Comparison of ENCODE assay signal across 8 cellular contexts in genomic region chr5:127492854-127493738, GRCh38. TPM values are rescaled to one million over a fixed set of nuclear protein-coding genes. Genes with fewer than 3 reads are reported as not detected.
DNase-seq lines count a peak whose midpoint lies in the region; ATAC-seq and TF ChIP-seq lines count a peak whose summit lies in the region.

No MANE protein-coding gene starts in this region.

- peak in 4 of 5 donors; percentile 38 to 54 (median 50) for DNase-seq in CD4-positive, alpha-beta memory T cell
- DNase-seq in NCI-H2029 treated with DMSO at 0.1 percent for 48 hours (lab: John Stamatoyannopoulos, UW) (peak; percentile 68), hepatocyte (ENCODE audit: low spot score) (peak; percentile 59), suprapubic skin (ENCODE audit: low spot score in 2 of 2) (no peak)
- DNase-seq in stimulated activated naive CD4-positive, alpha-beta T cell treated with Interleukin-2 at 50 U/mL for 16 hours (lab: John Stamatoyannopoulos, UW) = no peak

- no peak overlapping the region for H3K4me3 Mint-ChIP-seq in CD4-positive, alpha-beta memory T cell

- H3K4me2 ChIP-seq in hepatocyte = no peak overlapping the region

- H3K4me3 ChIP-seq in CD4-positive, alpha-beta memory T cell (ENCODE audit: low read length in 2 of 2) = no peak overlapping the region
- no peak overlapping the region for H3K4me3 ChIP-seq in WI38 (ENCODE audit: low read depth, low read length)
- no peak overlapping the region for H3K4me3 ChIP-seq in hepatocyte
- H3K4me3 ChIP-seq in suprapubic skin = no peak overlapping the region

- H3K36me3 ChIP-seq in CD4-positive, alpha-beta memory T cell (ENCODE audit: insufficient read depth, low read length) = no peaks in the 10 kb centered on the region
- no peaks in the 10 kb centered on the region for H3K36me3 ChIP-seq in hepatocyte (replicated peaks; ENCODE audit: insufficient read depth, low read depth)
- no peaks in the 10 kb centered on the region for H3K36me3 ChIP-seq in suprapubic skin

- H4K20me1 ChIP-seq in hepatocyte (ENCODE audit: insufficient read depth, poor library complexity, severe bottlenecking) = no peaks in the 10 kb centered on the region

- H3K27ac Mint-ChIP-seq in CD4-positive, alpha-beta memory T cell = no peak overlapping the region

- H3K9me2 ChIP-seq in hepatocyte (replicated peaks; ENCODE audit: insufficient read depth) = no peaks in the 10 kb centered on the region

- no peaks in the 10 kb centered on the region for H3K4me1 ChIP-seq in CD4-positive, alpha-beta memory T cell (ENCODE audit: insufficient read depth, low read length)
- H3K4me1 ChIP-seq in hepatocyte (ENCODE audit: insufficient read depth) (no peaks in the 10 kb centered on the region), suprapubic skin (no peaks in the 10 kb centered on the region)

- peaks cover 0 to 1% (median 0%) of the 10 kb centered on the region in 8 donors for H3K9me3 Mint-ChIP-seq in CD4-positive, alpha-beta memory T cell

- TF ChIP-seq EP300 in suprapubic skin (IDR thresholded peaks at IDR 0.05) = no peak

- no peaks in the 10 kb centered on the region for H3K27me3 ChIP-seq in CD4-positive, alpha-beta memory T cell (ENCODE audit: insufficient read depth, low read length)
- H3K27me3 ChIP-seq in hepatocyte (peaks cover 9% of the 10 kb centered on the region), suprapubic skin (peaks cover 9% of the 10 kb centered on the region)

- POLR2A ChIA-PET in CD4-positive, alpha-beta memory T cell (lab: Charles Lee; ENCODE audit: partially characterized antibody) = interaction anchor here (0.9 kb wide), 1 partner anchor 25 kb away, joined by 3 read pairs; no protein-coding TSS in a partner anchor

- CTCF ChIA-PET in CD4-positive, alpha-beta memory T cell (lab: Charles Lee; ENCODE audit: partially characterized antibody) = interaction anchor here (0.7 to 2.3 kb wide), 13 partner anchors 9 to 840 kb away, joined by 3 to 9 read pairs (median 5); no protein-coding TSS in a partner anchor

- peak; percentile 81 for ATAC-seq in GM18517 (IDR thresholded peaks at IDR 0.05; ENCODE audit: unreplicated experiment)
- ATAC-seq in HG03039 (IDR thresholded peaks at IDR 0.05; ENCODE audit: unreplicated experiment) = peak; percentile 73

- H3K27me3 Mint-ChIP-seq in CD4-positive, alpha-beta memory T cell = peaks cover 9 to 17% of the 10 kb centered on the region in 2 donors

- intact Hi-C loops in CD4-positive, alpha-beta memory T cell (cut with micrococcal nuclease) = loop anchor here (2.0 to 5.0 kb wide), 4 partner anchors 656 to 836 kb away; no protein-coding TSS in a partner anchor

- 85% methylated on average over 3 of the region's 3 CpGs for WGBS in hepatocyte (ENCODE audit: low lambda C conversion rate, missing lambda C conversion rate)
- WGBS in suprapubic skin = 74% methylated on average over 3 of the region's 3 CpGs

- TF ChIP-seq CTCF in WI38 (IDR thresholded peaks at IDR 0.05; ENCODE audit: low read depth, low read length) = peak; percentile 57; the same call in 1 of the 2 replicates
- peak; percentile 100 for TF ChIP-seq CTCF in hepatocyte (IDR thresholded peaks at IDR 0.05; ENCODE audit: poor library complexity)
- TF ChIP-seq CTCF in suprapubic skin (IDR thresholded peaks at IDR 0.05) = peak; percentile 41 to 49

- H3K36me3 Mint-ChIP-seq in CD4-positive, alpha-beta memory T cell = no peaks in the 10 kb centered on the region

- H3K4me1 Mint-ChIP-seq in CD4-positive, alpha-beta memory T cell = peaks cover 0 to 2% (median 0%) of the 10 kb centered on the region in 4 donors

- no peaks in the 10 kb centered on the region for H3K9me3 ChIP-seq in CD4-positive, alpha-beta memory T cell (ENCODE audit: control insufficient read depth in 1 of 2, low read length in 2 of 2)
- H3K9me3 ChIP-seq in hepatocyte (ENCODE audit: low read depth) (no peaks in the 10 kb centered on the region), suprapubic skin (no peaks in the 10 kb centered on the region)

- no peak overlapping the region for H3K27ac ChIP-seq in CD4-positive, alpha-beta memory T cell (ENCODE audit: low read depth, low read length)
- H3K27ac ChIP-seq in hepatocyte (no peak overlapping the region), suprapubic skin (no peak overlapping the region)

- H3K79me2 ChIP-seq in hepatocyte = no peaks in the 10 kb centered on the region

- TF ChIP-seq POLR2A in suprapubic skin (IDR thresholded peaks at IDR 0.05) = no peak

- H2AFZ ChIP-seq in hepatocyte = no peak overlapping the region

RNA-seq across cellular contexts. Expression of gene PRRC1, which starts 24.3 kb away (rescaled TPM):
- 10 to 100 TPM; 57.0 to 59.9 TPM for total RNA-seq in CD4-positive, alpha-beta memory T cell
- polyA plus RNA-seq in CD4-positive, alpha-beta memory T cell = 10 to 100 TPM; 38.7 to 43.1 TPM
- total RNA-seq in hepatocyte = 84.0 and 105 TPM in 2 replicates
- 38.7 and 53.9 TPM in 2 replicates for polyA plus RNA-seq in hepatocyte
- 10 to 100 TPM; 36.8 to 59.0 (median 45.0) TPM for total RNA-seq in suprapubic skin

Comparison
In these comparisons a context has a peak if more than half of its experiments do, and no peak if none do; other contexts are left out.
1. DNase-seq: peak in CD4-positive, alpha-beta memory T cell (4 of 5), NCI-H2029 treated with DMSO at 0.1 percent for 48 hours (single experiment) and hepatocyte (single experiment); none in suprapubic skin (0 of 2) and stimulated activated naive CD4-positive, alpha-beta T cell treated with Interleukin-2 at 50 U/mL for 16 hours (single experiment).
2. CTCF ChIP-seq: peak in every context shown above with its lines; median percentile 100 in hepatocyte; 57 in WI38; 45 in suprapubic skin.